In the genomic region with DNA sequence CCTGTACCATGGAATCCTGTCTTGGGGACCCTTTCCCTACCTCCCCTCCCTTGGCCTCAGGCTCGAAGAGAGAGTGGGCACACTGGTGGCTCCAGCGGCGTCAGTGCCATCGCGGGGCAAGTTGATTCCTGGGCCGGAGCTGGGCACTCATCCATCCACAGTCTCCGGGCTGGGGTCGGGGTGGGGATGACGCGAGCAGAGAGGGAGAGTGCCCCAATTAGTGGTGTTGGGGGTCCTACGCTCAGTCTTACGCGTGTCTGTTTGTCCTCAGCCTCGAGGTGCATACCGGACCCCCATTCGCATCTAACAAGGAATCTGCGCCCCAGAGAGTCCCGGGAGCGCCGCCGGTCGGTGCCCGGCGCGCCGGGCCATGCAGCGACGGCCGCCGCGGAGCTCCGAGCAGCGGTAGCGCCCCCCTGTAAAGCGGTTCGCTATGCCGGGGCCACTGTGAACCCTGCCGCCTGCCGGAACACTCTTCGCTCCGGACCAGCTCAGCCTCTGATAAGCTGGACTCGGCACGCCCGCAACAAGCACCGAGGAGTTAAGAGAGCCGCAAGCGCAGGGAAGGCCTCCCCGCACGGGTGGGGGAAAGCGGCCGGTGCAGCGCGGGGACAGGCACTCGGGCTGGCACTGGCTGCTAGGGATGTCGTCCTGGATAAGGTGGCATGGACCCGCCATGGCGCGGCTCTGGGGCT, we compare ENCODE assay signal across 8 cellular contexts. TPM values are rescaled to one million over a fixed set of nuclear protein-coding genes. Genes with fewer than 3 reads are reported as not detected.
DNase-seq lines count a peak whose midpoint lies in the region; ATAC-seq and TF ChIP-seq lines count a peak whose summit lies in the region.

No MANE protein-coding gene starts in this region.

- no peaks in the 10 kb centered on the region for H3K4me1 ChIP-seq in right cardiac atrium (ENCODE audit: control insufficient read depth, insufficient read depth, low read length)

- intact Hi-C loops in right cardiac atrium (cut with DNase I): no loop called here

- ATAC-seq in right cardiac atrium: peak; percentile 61 to 65
- no peak for ATAC-seq in HG03196 (IDR thresholded peaks at IDR 0.05; ENCODE audit: unreplicated experiment)
- no peak for ATAC-seq in HG02610 (IDR thresholded peaks at IDR 0.05; ENCODE audit: unreplicated experiment)

- no peak for TF ChIP-seq CTCF in GM13976 (IDR thresholded peaks at IDR 0.05; ENCODE audit: borderline replicate concordance, control extremely low read depth, extremely low read depth, insufficient read depth, missing control alignments)

- H3K27ac ChIP-seq in right cardiac atrium (ENCODE audit: low read length): peak overlapping the region; percentile 51

- H3K27me3 ChIP-seq in right cardiac atrium (ENCODE audit: control insufficient read depth, insufficient read depth): no peaks in the 10 kb centered on the region

- no peaks in the 10 kb centered on the region for H3K9me3 ChIP-seq in right cardiac atrium (ENCODE audit: control insufficient read depth, low read length)

- DNase-seq in GM13976 (ENCODE audit: low spot score) (peak; percentile 36), right cardiac atrium (peak; percentile 56 to 80 (median 75)), retina (peak; percentile 79), NCI-H2196 treated with DMSO at 0.1 percent for 48 hours (lab: John Stamatoyannopoulos, UW; ENCODE audit: unreplicated experiment) (no peak), SW 1271 (lab: John Stamatoyannopoulos, UW) (no peak)
- DNase-seq in activated CD4-positive, alpha-beta T cell treated with anti-CD3 and anti-CD28 coated beads, Interleukin-2, amount 50 U/mL, for 48 hours: peak; percentile 6 to 8

- peak overlapping the region; percentile 55 for H3K4me3 ChIP-seq in right cardiac atrium (ENCODE audit: low read length)

- 1% methylated on average over 58 of the region's 58 CpGs for WGBS in right cardiac atrium

- in situ Hi-C loops in GM13976 (cut with MboI; ENCODE audit: low sequenced_read_pairs, unreplicated experiment): no loop called here

RNA-seq across cellular contexts. Expression of a gene that starts 0.7 kb away (rescaled TPM):
- total RNA-seq in right cardiac atrium: 10 to 100 TPM; 24.0 to 55.3 (median 39.7) TPM
- 9.6 TPM for polyA plus RNA-seq in right cardiac atrium

Comparison
In these comparisons a context has a peak if more than half of its experiments do, and no peak if none do; other contexts are left out.
1. DNase-seq: peak in GM13976 (single experiment), activated CD4-positive, alpha-beta T cell treated with anti-CD3 and anti-CD28 coated beads, Interleukin-2, amount 50 U/mL, for 48 hours (2 of 2), right cardiac atrium (3 of 3) and retina (single experiment); none in NCI-H2196 treated with DMSO at 0.1 percent for 48 hours (single experiment) and SW 1271 (0 of 2).
2. ATAC-seq: peak in right cardiac atrium (2 of 2); none in HG03196 (single experiment) and HG02610 (single experiment).